Comparison of ENCODE assay signal across 8 cellular contexts in the genomic region with DNA sequence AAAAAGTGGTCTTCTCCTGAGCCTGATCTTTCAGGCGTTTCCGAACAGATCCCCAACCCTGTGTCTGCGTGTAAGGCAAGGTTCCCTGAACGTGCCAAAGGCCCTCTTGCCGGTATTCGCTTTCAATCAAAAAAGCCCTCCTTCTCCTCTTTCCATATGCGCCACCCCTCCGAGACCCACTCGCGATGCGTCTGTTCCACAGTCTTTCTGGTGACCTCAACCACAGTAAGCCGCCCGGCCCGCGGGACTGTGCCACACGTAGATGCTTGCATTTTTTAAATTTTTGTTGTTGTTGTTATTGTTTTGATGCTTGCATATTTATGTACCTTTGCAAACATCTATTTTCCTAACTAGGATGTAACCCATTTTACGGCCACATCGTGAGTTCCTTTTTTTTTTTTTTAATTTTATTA. TPM values are rescaled to one million over a fixed set of nuclear protein-coding genes. Genes with fewer than 3 reads are reported as not detected.
DNase-seq lines count a peak whose midpoint lies in the region; ATAC-seq and TF ChIP-seq lines count a peak whose summit lies in the region.

No MANE protein-coding gene starts in this region.

- H3K27me3 ChIP-seq in lower lobe of right lung (ENCODE audit: low read depth) (no peaks in the 10 kb centered on the region), uterus (no peaks in the 10 kb centered on the region)

- intact Hi-C loops in Right ventricle myocardium inferior (cut with DNase I) (loop anchor here (5.0 kb wide), 2 partner anchors 37 to 43 kb away; no protein-coding TSS in a partner anchor), left cardiac atrium (cut with DNase I) (no loop called here), lower lobe of right lung (cut with DNase I) (no loop called here), uterus (cut with DNase I; ENCODE audit: low total_unique reads) (no loop called here)

- H3K27me3 Mint-ChIP-seq in brain = peaks cover 6% of the 10 kb centered on the region

- H3K36me3 ChIP-seq in lower lobe of right lung (no peaks in the 10 kb centered on the region), uterus (no peaks in the 10 kb centered on the region)

- ATAC-seq in Right ventricle myocardium inferior = no peak
- ATAC-seq in left cardiac atrium = no peak
- ATAC-seq in lower lobe of right lung = no peak
- ATAC-seq in GM18511 (IDR thresholded peaks at IDR 0.05; ENCODE audit: unreplicated experiment) = no peak

- H3K4me1 Mint-ChIP-seq in brain = peaks cover 32% of the 10 kb centered on the region

- peak overlapping the region; percentile 88 to 100 (median 96) for H3K4me3 Mint-ChIP-seq in brain

- H3K9me3 ChIP-seq in lower lobe of right lung (no peaks in the 10 kb centered on the region), uterus (no peaks in the 10 kb centered on the region)

- peaks cover 15% of the 10 kb centered on the region for H3K36me3 Mint-ChIP-seq in brain

- TF ChIP-seq POLR2A in uterus (IDR thresholded peaks at IDR 0.05) = no peak

- peaks cover 21% of the 10 kb centered on the region for H3K4me1 ChIP-seq in lower lobe of right lung
- no peaks in the 10 kb centered on the region for H3K4me1 ChIP-seq in uterus

- H3K27ac Mint-ChIP-seq in brain = peak overlapping the region; percentile 99 to 100 (median 99)

- DNase-seq in Right ventricle myocardium inferior (ENCODE audit: missing footprints) (peak; percentile 75), left cardiac atrium (no peak), lower lobe of right lung (peak; percentile 51), uterus (no peak), NCI-H2227 (lab: John Stamatoyannopoulos, UW; ENCODE audit: unreplicated experiment) (no peak), NCI-H2029 treated with DMSO at 0.1 percent for 48 hours (lab: John Stamatoyannopoulos, UW) (no peak)

- H3K27ac ChIP-seq in lower lobe of right lung (peak overlapping the region; percentile 89), uterus (peak overlapping the region in 1 of 2 donors; percentile 70)

- H3K9me3 Mint-ChIP-seq in brain = peaks cover 0 to 3% (median 0%) of the 10 kb centered on the region in 5 experiments

- H3K4me3 ChIP-seq in lower lobe of right lung (peak overlapping the region; percentile 95), uterus (peak overlapping the region; percentile 60 to 85)

- no peak for TF ChIP-seq CTCF in brain (conservative IDR thresholded peaks at IDR 0.05)
- no peak for TF ChIP-seq CTCF in lower lobe of right lung (IDR thresholded peaks at IDR 0.05)
- no peak for TF ChIP-seq CTCF in uterus (IDR thresholded peaks at IDR 0.05)

RNA-seq across cellular contexts. Expression of a gene that starts 0.6 kb away (rescaled TPM):
- total RNA-seq in Right ventricle myocardium inferior (35.9 TPM), left cardiac atrium (10 to 100 TPM; 38.9 to 39.3 TPM), lower lobe of right lung (70.4 TPM), uterus (10 to 100 TPM; 52.4 to 82.3 (median 68.7) TPM)
- 59.4 TPM for polyA plus RNA-seq in brain (ENCODE audit: insufficient read depth, low read depth, low replicate concordance)

RNA-seq across cellular contexts. Expression of a gene that starts 30.1 kb away (rescaled TPM):
- total RNA-seq in Right ventricle myocardium inferior (2.7 TPM), left cardiac atrium (10 to 100 TPM in 1 of 2 donors, 1 to 10 TPM in 1; 4.8 to 27.9 TPM), lower lobe of right lung (8.2 TPM), uterus (10 to 100 TPM in 2 of 4 donors, 1 to 10 TPM in 2; 7.9 to 33.2 (median 12.0) TPM)
- 1.6 TPM for polyA plus RNA-seq in brain (ENCODE audit: insufficient read depth, low read depth, low replicate concordance)

RNA-seq across cellular contexts. Expression of a gene that starts 46.2 kb away (rescaled TPM):
- total RNA-seq in Right ventricle myocardium inferior (3.6 TPM), left cardiac atrium (1 to 10 TPM; 1.9 to 3.9 TPM), lower lobe of right lung (4.5 TPM), uterus (1 to 10 TPM in 3 of 4 donors, under 1 TPM in 1; under 0.01 to 7.2 (median 4.4) TPM)
- 1.3 TPM for polyA plus RNA-seq in brain (ENCODE audit: insufficient read depth, low read depth, low replicate concordance)

Comparison
In these comparisons a context has a peak if more than half of its experiments do, and no peak if none do; other contexts are left out.
1. DNase-seq: peak in Right ventricle myocardium inferior (single experiment) and lower lobe of right lung (single experiment); none in left cardiac atrium (single experiment), uterus (0 of 2), NCI-H2227 (single experiment) and NCI-H2029 treated with DMSO at 0.1 percent for 48 hours (single experiment).